Comparison of ENCODE assay signal across 24 cellular contexts in the genomic region with DNA sequence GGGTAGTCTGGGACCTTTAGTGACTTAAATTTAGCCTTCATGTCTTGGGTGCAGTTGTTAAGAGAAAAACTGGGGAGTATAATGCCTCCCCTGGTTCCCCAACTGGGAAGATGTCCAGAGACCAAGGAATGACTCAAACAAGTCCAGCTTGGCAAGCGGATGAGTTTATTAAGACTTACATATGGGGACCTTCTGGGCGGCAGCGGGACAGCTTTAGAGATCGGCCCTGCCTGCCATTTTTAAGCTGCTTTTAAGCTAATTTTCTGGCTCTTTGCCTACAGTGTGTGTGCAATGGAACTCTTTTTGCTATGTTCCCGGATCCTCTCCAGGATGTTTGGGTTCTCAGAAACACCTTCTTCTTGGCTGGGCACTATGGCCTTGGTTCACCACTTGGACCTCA.
DNase-seq lines count a peak whose midpoint lies in the region; ATAC-seq and TF ChIP-seq lines count a peak whose summit lies in the region.
"Had no signal": no experiment of that assay in that cellular context is flagged by ENCODE, and none has a peak within 500 bp of the region (broad histone marks: within the 10 kb centered on the region; RNA-seq: fewer than 3 reads in every experiment).

No MANE protein-coding gene starts in this region.

- no peaks in the 10 kb centered on the region for H3K27me3 ChIP-seq in heart right ventricle
- no peaks in the 10 kb centered on the region for H3K27me3 ChIP-seq in ovary
- H3K27me3 ChIP-seq in vagina = no peaks in the 10 kb centered on the region
- H3K27me3 ChIP-seq: dorsolateral prefrontal cortex had no signal

- H3K36me3 ChIP-seq in heart right ventricle (no peaks in the 10 kb centered on the region), ovary (no peaks in the 10 kb centered on the region), vagina (no peaks in the 10 kb centered on the region)

- H3K9me3 Mint-ChIP-seq in activated naive CD8-positive, alpha-beta T cell treated with anti-CD3 and anti-CD28 coated beads, Interleukin-2, amount 50 U/mL, for 24 hours = peaks cover 3% of the 10 kb centered on the region
- H3K9me3 Mint-ChIP-seq: activated naive CD4-positive, alpha-beta T cell treated with anti-CD3 and anti-CD28 coated beads, Interleukin-2, amount 10 ng/mL, durations not matched to agents 7 days and 5 days had no signal

- H3K4me1 ChIP-seq in heart right ventricle = peaks cover 7 to 89% (median 49%) of the 10 kb centered on the region in 9 donors
- peaks cover 8% of the 10 kb centered on the region for H3K4me1 ChIP-seq in ovary (ENCODE audit: insufficient read depth)
- peaks cover 20% of the 10 kb centered on the region for H3K4me1 ChIP-seq in vagina

- H3K27ac ChIP-seq in heart right ventricle (peak overlapping the region in 8 of 10 donors; percentile 22 to 66 (median 46)), ovary (peak overlapping the region in 1 of 2 donors; percentile 66), vagina (peak overlapping the region; percentile 50)
- H3K27ac ChIP-seq: 22Rv1, epithelial cell of prostate had no signal

- no peak overlapping the region for H3K27ac Mint-ChIP-seq in activated naive CD8-positive, alpha-beta T cell treated with anti-CD3 and anti-CD28 coated beads, Interleukin-2, amount 50 U/mL, for 24 hours
- H3K27ac Mint-ChIP-seq: activated naive CD4-positive, alpha-beta T cell treated with anti-CD3 and anti-CD28 coated beads, Interleukin-2, amount 10 ng/mL, durations not matched to agents 7 days and 5 days; CD8-positive, alpha-beta memory T cell; HFFc6; natural killer cell had no signal

- no peaks in the 10 kb centered on the region for H3K27me3 Mint-ChIP-seq in activated naive CD8-positive, alpha-beta T cell treated with anti-CD3 and anti-CD28 coated beads, Interleukin-2, amount 50 U/mL, for 24 hours
- H3K27me3 Mint-ChIP-seq: activated naive CD4-positive, alpha-beta T cell treated with anti-CD3 and anti-CD28 coated beads, Interleukin-2, amount 10 ng/mL, durations not matched to agents 7 days and 5 days had no signal

- no peaks in the 10 kb centered on the region for H3K36me3 Mint-ChIP-seq in activated naive CD8-positive, alpha-beta T cell treated with anti-CD3 and anti-CD28 coated beads, Interleukin-2, amount 50 U/mL, for 24 hours (ENCODE audit: low read depth)
- H3K36me3 Mint-ChIP-seq: activated naive CD4-positive, alpha-beta T cell treated with anti-CD3 and anti-CD28 coated beads, Interleukin-2, amount 10 ng/mL, durations not matched to agents 7 days and 5 days; CD8-positive, alpha-beta memory T cell; natural killer cell had no signal

- intact Hi-C loops in Right ventricle myocardium inferior (cut with DNase I) = no loop called here
- intact Hi-C loops in Right ventricle myocardium superior (cut with DNase I) = no loop called here
- intact Hi-C loops in heart right ventricle (cut with DNase I) = no loop called here
- intact Hi-C loops in ovary (cut with DNase I) = no loop called here
- intact Hi-C loops in vagina (cut with DNase I) = no loop called here

- H3K4me3 ChIP-seq in heart right ventricle = no peak overlapping the region
- H3K4me3 ChIP-seq in ovary = no peak overlapping the region
- no peak overlapping the region for H3K4me3 ChIP-seq in vagina
- H3K4me3 ChIP-seq: dorsolateral prefrontal cortex, GM12878 had no signal

- 45 to 46% methylated on average over 5 of the region's 5 CpGs for WGBS in heart right ventricle, 2 donors
- WGBS in ovary, 3 donors = 10 to 17% (median 12%) methylated on average over 5 of the region's 5 CpGs

- H3K9me3 ChIP-seq in heart right ventricle = no peaks in the 10 kb centered on the region
- H3K9me3 ChIP-seq in ovary = no peaks in the 10 kb centered on the region
- no peaks in the 10 kb centered on the region for H3K9me3 ChIP-seq in vagina

- H3K4me1 Mint-ChIP-seq in activated naive CD8-positive, alpha-beta T cell treated with anti-CD3 and anti-CD28 coated beads, Interleukin-2, amount 50 U/mL, for 24 hours = no peaks in the 10 kb centered on the region
- H3K4me1 Mint-ChIP-seq: activated naive CD4-positive, alpha-beta T cell treated with anti-CD3 and anti-CD28 coated beads, Interleukin-2, amount 10 ng/mL, durations not matched to agents 7 days and 5 days; CD8-positive, alpha-beta memory T cell; natural killer cell had no signal

- H3K4me3 Mint-ChIP-seq in activated naive CD8-positive, alpha-beta T cell treated with anti-CD3 and anti-CD28 coated beads, Interleukin-2, amount 50 U/mL, for 24 hours = no peak overlapping the region
- H3K4me3 Mint-ChIP-seq: activated naive CD4-positive, alpha-beta T cell treated with anti-CD3 and anti-CD28 coated beads, Interleukin-2, amount 10 ng/mL, durations not matched to agents 7 days and 5 days; CD8-positive, alpha-beta memory T cell; HFFc6; natural killer cell had no signal

- no peak for DNase-seq in Right ventricle myocardium inferior (ENCODE audit: missing footprints)
- DNase-seq in Right ventricle myocardium superior = no peak
- no peak for DNase-seq in heart right ventricle
- peak in 3 of 5 donors; percentile 15 to 37 (median 30) for DNase-seq in ovary
- no peak for DNase-seq in vagina (ENCODE audit: extremely low spot score in 2 of 2)
- DNase-seq in activated effector memory CD4-positive, alpha-beta T cell treated with anti-CD3 and anti-CD28 coated beads, Interleukin-2, amount 50 U/mL, for 16 hours = no peak
- DNase-seq in activated naive CD8-positive, alpha-beta T cell treated with anti-CD3 and anti-CD28 coated beads, Interleukin-2, amount 50 U/mL, for 24 hours = no peak
- no peak for DNase-seq in effector CD4-positive, alpha-beta T cell
- DNase-seq: activated CD4-positive, alpha-beta T cell treated with anti-CD3 and anti-CD28 coated beads for 1 hour; activated naive CD4-positive, alpha-beta T cell treated with anti-CD3 and anti-CD28 coated beads, Interleukin-2, amount 10 ng/mL, durations not matched to agents 7 days and 5 days; activated T-cell treated with anti-CD3 and anti-CD28 coated beads, Interleukin-2, amount 50 U/mL, for 48 hours; CD8-positive, alpha-beta memory T cell; central memory CD4-positive, alpha-beta T cell; DMS79; HFFc6; Karpas-422; mesenchymal stem cell; natural killer cell; NCI-H1694 treated with DMSO at 0.1 percent for 48 hours; PC-3 had no signal

- ATAC-seq in Right ventricle myocardium inferior (peak; percentile 3), Right ventricle myocardium superior (ENCODE audit: poor library complexity) (no peak), heart right ventricle (peak in 2 of 8 donors; percentile 25 to 33)
- no peak for ATAC-seq in activated naive CD8-positive, alpha-beta T cell treated with anti-CD3 and anti-CD28 coated beads, Interleukin-2, amount 50 U/mL, for 24 hours
- ATAC-seq: GM12878, natural killer cell, PC-3 had no signal

- no peak for TF ChIP-seq EP300 in ovary (IDR thresholded peaks at IDR 0.05)

- TF ChIP-seq CTCF in heart right ventricle (IDR thresholded peaks at IDR 0.05) = no peak
- no peak for TF ChIP-seq CTCF in ovary (IDR thresholded peaks at IDR 0.05)
- no peak for TF ChIP-seq CTCF in vagina (IDR thresholded peaks at IDR 0.05)

- TF ChIP-seq POLR2A in ovary (IDR thresholded peaks at IDR 0.05) = no peak
- TF ChIP-seq POLR2A in vagina (IDR thresholded peaks at IDR 0.05) = no peak

Comparison
In these comparisons a context has a peak if more than half of its experiments do, and no peak if none do; other contexts are left out.
1. DNase-seq: peak in ovary (3 of 5); none in Right ventricle myocardium inferior (single experiment), Right ventricle myocardium superior (single experiment), heart right ventricle (0 of 2), vagina (0 of 2), activated effector memory CD4-positive, alpha-beta T cell treated with anti-CD3 and anti-CD28 coated beads, Interleukin-2, amount 50 U/mL, for 16 hours (single experiment), activated naive CD8-positive, alpha-beta T cell treated with anti-CD3 and anti-CD28 coated beads, Interleukin-2, amount 50 U/mL, for 24 hours (single experiment) and effector CD4-positive, alpha-beta T cell (single experiment).